ENCODE assay signal across 8 cellular contexts in the genomic region with DNA sequence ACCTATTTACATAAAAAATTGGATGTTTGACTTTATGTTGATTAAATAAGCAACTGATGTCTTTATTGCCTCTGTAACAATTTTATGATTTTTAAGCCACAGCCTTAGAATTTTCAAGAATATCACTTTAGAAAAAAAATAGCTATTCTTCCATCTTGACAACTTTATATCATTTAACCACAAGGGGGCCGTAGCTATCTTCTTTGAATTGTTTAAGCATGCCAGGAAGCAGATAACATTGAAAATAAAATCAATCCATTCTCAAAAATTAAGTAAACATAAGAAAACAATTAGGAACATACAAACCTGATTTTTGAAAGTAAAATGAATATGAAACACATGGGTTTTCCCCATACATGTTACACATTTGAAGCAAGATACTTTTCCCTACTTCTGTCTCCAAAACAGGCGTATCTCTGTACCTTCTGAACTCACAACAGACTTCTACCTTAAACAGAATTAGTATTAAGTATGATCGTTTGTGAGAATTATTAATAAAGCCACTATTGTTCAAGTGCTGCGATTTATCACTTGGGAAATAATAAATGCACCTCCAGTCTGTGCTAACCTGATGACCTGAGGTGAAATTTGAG.
DNase-seq lines count a peak whose midpoint lies in the region; ATAC-seq and TF ChIP-seq lines count a peak whose summit lies in the region.

No MANE protein-coding gene starts in this region.

- peak; percentile 79 for TF ChIP-seq CTCF in OCI-LY3 (IDR thresholded peaks at IDR 0.05; ENCODE audit: low read depth, low read length)
- TF ChIP-seq CTCF in endothelial cell (IDR thresholded peaks at IDR 0.05; ENCODE audit: unreplicated experiment) = peak; percentile 75
- peak; percentile 62 for TF ChIP-seq CTCF in psoas muscle (IDR thresholded peaks at IDR 0.05)

- H4K20me1 ChIP-seq in OCI-LY3 (ENCODE audit: insufficient read depth, low read length) = no peaks in the 10 kb centered on the region

- no peak overlapping the region for H3K4me2 ChIP-seq in OCI-LY3 (ENCODE audit: low read length)

- no peaks in the 10 kb centered on the region for H3K79me2 ChIP-seq in OCI-LY3 (ENCODE audit: low read length)

- no peaks in the 10 kb centered on the region for H3K36me3 ChIP-seq in OCI-LY3 (replicated peaks; ENCODE audit: low read depth, low read length)
- no peaks in the 10 kb centered on the region for H3K36me3 ChIP-seq in psoas muscle (ENCODE audit: insufficient read depth in 1 of 2, low read depth in 1 of 2)

- no peaks in the 10 kb centered on the region for H3K9me3 Mint-ChIP-seq in endothelial cell (ENCODE audit: unreplicated experiment)

- no peak overlapping the region for H3K9ac ChIP-seq in OCI-LY3 (ENCODE audit: low read length)

- H3K36me3 Mint-ChIP-seq in endothelial cell (ENCODE audit: low read depth, unreplicated experiment) = no peaks in the 10 kb centered on the region

- H3K4me3 ChIP-seq in OCI-LY3 (ENCODE audit: low read length) (no peak overlapping the region), psoas muscle (no peak overlapping the region)

- DNase-seq in DMS153 (lab: John Stamatoyannopoulos, UW) (peak; percentile 11), endothelial cell (ENCODE audit: low spot score) (no peak), psoas muscle (no peak), germinal center (ENCODE audit: low spot score) (no peak)

- intact Hi-C loops in psoas muscle (cut with DNase I) = loop anchor here (5.0 to 10.0 kb wide), 5 partner anchors 210 to 340 kb away; a partner anchor contains a TSS

- H3K9me3 ChIP-seq in OCI-LY3 (ENCODE audit: insufficient read depth, low read length) (no peaks in the 10 kb centered on the region), psoas muscle (no peaks in the 10 kb centered on the region)

- no peak overlapping the region for H3K27ac Mint-ChIP-seq in endothelial cell (ENCODE audit: unreplicated experiment)

- WGBS in psoas muscle, 3 donors = 30 to 46% (median 32%) methylated on average over 4 of the region's 4 CpGs

- ATAC-seq in psoas muscle = peak in 3 of 4 donors; percentile 25 to 62 (median 40)
- no peak for ATAC-seq in GM19328 (IDR thresholded peaks at IDR 0.05; ENCODE audit: unreplicated experiment)
- ATAC-seq in HG03039 (IDR thresholded peaks at IDR 0.05; ENCODE audit: unreplicated experiment) = no peak

- H3K27me3 ChIP-seq in OCI-LY3 (ENCODE audit: low read depth, low read length) (no peaks in the 10 kb centered on the region), psoas muscle (ENCODE audit: insufficient read depth in 3 of 3, low read length in 2 of 3) (no peaks in the 10 kb centered on the region)

- no peaks in the 10 kb centered on the region for H3K4me1 Mint-ChIP-seq in endothelial cell (ENCODE audit: unreplicated experiment)

- H2AFZ ChIP-seq in OCI-LY3 (ENCODE audit: low read depth, low read length) = no peak overlapping the region

- H3K4me1 ChIP-seq in OCI-LY3 (ENCODE audit: low read length) (0 out of 2 replicates have a peak, but pooled peaks cover 2% of the 10 kb centered on the region), psoas muscle (peaks cover 29% of the 10 kb centered on the region)

- peak; percentile 58 for TF ChIP-seq RAD21 in Ishikawa (IDR thresholded peaks at IDR 0.05; ENCODE audit: low read depth)

- no peak overlapping the region for H3K4me3 Mint-ChIP-seq in endothelial cell (ENCODE audit: unreplicated experiment)

- TF ChIP-seq EP300 in Ishikawa (IDR thresholded peaks at IDR 0.05; ENCODE audit: borderline replicate concordance) = no peak

- no peaks in the 10 kb centered on the region for H3K27me3 Mint-ChIP-seq in endothelial cell (ENCODE audit: unreplicated experiment)

- H3K27ac ChIP-seq in OCI-LY3 (ENCODE audit: low read length) = no peak overlapping the region
- H3K27ac ChIP-seq in psoas muscle = peak overlapping the region; percentile 38

TF ChIP-seq in Ishikawa, 13 proteins besides CTCF, POLR2A, EP300 and RAD21:
- TF ChIP-seq TAF1 (IDR thresholded peaks at IDR 0.05; ENCODE audit: low read depth) (no peak), FOXM1 (IDR thresholded peaks at IDR 0.05; ENCODE audit: borderline replicate concordance, low read depth) (no peak), ZBTB7A (IDR thresholded peaks at IDR 0.05; ENCODE audit: low read depth) (no peak), YY1 (IDR thresholded peaks at IDR 0.05; ENCODE audit: low read depth) (no peak), CREB1 (IDR thresholded peaks at IDR 0.05; ENCODE audit: low read depth) (no peak), TEAD4 (IDR thresholded peaks at IDR 0.05) (no peak), NFIC (IDR thresholded peaks at IDR 0.05) (no peak), TCF12 (IDR thresholded peaks at IDR 0.05; ENCODE audit: low read depth) (no peak), CEBPB (IDR thresholded peaks at IDR 0.05) (no peak), EGR1 (IDR thresholded peaks at IDR 0.05) (no peak)
- TF ChIP-seq, protein P1, sequence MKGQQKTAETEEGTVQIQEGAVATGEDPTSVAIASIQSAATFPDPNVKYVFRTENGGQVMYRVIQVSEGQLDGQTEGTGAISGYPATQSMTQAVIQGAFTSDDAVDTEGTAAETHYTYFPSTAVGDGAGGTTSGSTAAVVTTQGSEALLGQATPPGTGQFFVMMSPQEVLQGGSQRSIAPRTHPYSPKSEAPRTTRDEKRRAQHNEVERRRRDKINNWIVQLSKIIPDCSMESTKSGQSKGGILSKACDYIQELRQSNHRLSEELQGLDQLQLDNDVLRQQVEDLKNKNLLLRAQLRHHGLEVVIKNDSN (IDR thresholded peaks at IDR 0.05) = no peak
- TF ChIP-seq, protein P2, sequence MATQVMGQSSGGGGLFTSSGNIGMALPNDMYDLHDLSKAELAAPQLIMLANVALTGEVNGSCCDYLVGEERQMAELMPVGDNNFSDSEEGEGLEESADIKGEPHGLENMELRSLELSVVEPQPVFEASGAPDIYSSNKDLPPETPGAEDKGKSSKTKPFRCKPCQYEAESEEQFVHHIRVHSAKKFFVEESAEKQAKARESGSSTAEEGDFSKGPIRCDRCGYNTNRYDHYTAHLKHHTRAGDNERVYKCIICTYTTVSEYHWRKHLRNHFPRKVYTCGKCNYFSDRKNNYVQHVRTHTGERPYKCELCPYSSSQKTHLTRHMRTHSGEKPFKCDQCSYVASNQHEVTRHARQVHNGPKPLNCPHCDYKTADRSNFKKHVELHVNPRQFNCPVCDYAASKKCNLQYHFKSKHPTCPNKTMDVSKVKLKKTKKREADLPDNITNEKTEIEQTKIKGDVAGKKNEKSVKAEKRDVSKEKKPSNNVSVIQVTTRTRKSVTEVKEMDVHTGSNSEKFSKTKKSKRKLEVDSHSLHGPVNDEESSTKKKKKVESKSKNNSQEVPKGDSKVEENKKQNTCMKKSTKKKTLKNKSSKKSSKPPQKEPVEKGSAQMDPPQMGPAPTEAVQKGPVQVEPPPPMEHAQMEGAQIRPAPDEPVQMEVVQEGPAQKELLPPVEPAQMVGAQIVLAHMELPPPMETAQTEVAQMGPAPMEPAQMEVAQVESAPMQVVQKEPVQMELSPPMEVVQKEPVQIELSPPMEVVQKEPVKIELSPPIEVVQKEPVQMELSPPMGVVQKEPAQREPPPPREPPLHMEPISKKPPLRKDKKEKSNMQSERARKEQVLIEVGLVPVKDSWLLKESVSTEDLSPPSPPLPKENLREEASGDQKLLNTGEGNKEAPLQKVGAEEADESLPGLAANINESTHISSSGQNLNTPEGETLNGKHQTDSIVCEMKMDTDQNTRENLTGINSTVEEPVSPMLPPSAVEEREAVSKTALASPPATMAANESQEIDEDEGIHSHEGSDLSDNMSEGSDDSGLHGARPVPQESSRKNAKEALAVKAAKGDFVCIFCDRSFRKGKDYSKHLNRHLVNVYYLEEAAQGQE (IDR thresholded peaks at IDR 0.05; ENCODE audit: low read depth) = no peak
- TF ChIP-seq, protein P3, sequence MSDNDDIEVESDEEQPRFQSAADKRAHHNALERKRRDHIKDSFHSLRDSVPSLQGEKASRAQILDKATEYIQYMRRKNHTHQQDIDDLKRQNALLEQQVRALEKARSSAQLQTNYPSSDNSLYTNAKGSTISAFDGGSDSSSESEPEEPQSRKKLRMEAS (IDR thresholded peaks at IDR 0.05) = no peak

Comparison
In these comparisons a context has a peak if more than half of its experiments do, and no peak if none do; other contexts are left out.
1. ATAC-seq: peak in psoas muscle (3 of 4); none in GM19328 (single experiment) and HG03039 (single experiment).
2. Peak in every context shown above with its lines, with median percentiles within 50 percentile points of each other: CTCF ChIP-seq.